In genomic region chr13:40666058-40666904, GRCh38 we compare ENCODE assay signal across 8 cellular contexts. TPM values are rescaled to one million over a fixed set of nuclear protein-coding genes. Genes with fewer than 3 reads are reported as not detected.
DNase-seq lines count a peak whose midpoint lies in the region; ATAC-seq and TF ChIP-seq lines count a peak whose summit lies in the region.

TSS of gene FOXO1 (minus strand) at chr13:40666641. CDS start at chr13:40666212, 429 bp downstream.

- peaks cover 29% of the 10 kb centered on the region for H3K79me2 ChIP-seq in trophoblast cell (ENCODE audit: control insufficient read depth, insufficient read depth, low read length, poor library complexity)

- peak within 1 kb of the TSS; percentile 89 for H3K18ac ChIP-seq in trophoblast cell (ENCODE audit: low read length)

- H3K9ac ChIP-seq in trophoblast cell (ENCODE audit: low read length): peak within 1 kb of the TSS; percentile 91

- peak within 1 kb of the TSS; percentile 93 for H3K4me2 ChIP-seq in trophoblast cell (ENCODE audit: low read length)

- H3K27ac ChIP-seq in trophoblast cell (ENCODE audit: low read depth, low read length): peak within 1 kb of the TSS; percentile 86
- peak within 1 kb of the TSS; percentile 97 to 100 for H3K27ac ChIP-seq in tibial artery

- peak within 1 kb of the TSS; percentile 44 for H3K23ac ChIP-seq in trophoblast cell (ENCODE audit: low read length)

- intact Hi-C loops in Right ventricle myocardium superior (cut with DNase I): loop anchor here (5.0 to 10.0 kb wide), 2 partner anchors 81 to 219 kb away; no protein-coding TSS in a partner anchor
- intact Hi-C loops in tibial artery (cut with DNase I; ENCODE audit: low total_unique reads): loop anchor here (10.0 kb wide), 1 partner anchor 191 kb away; no protein-coding TSS in a partner anchor

- H3K4ac ChIP-seq in trophoblast cell (ENCODE audit: low read depth, low read length): peak within 1 kb of the TSS; percentile 94

- ATAC-seq in Right ventricle myocardium superior (ENCODE audit: poor library complexity): peak; percentile 87

- peak within 1 kb of the TSS; percentile 91 for H3K14ac ChIP-seq in trophoblast cell (ENCODE audit: low read length)

- no CpG with 5 or more reads among the region's 103 CpGs for WGBS in trophoblast cell (ENCODE audit: extremely low coverage, insufficient coverage, insufficient read length)

- peaks cover 2% of the 10 kb centered on the region in 2 experiments for H3K4me1 ChIP-seq in trophoblast cell (ENCODE audit: control insufficient read depth in 1 of 2, insufficient read depth in 2 of 2, low read length in 2 of 2)
- H3K4me1 ChIP-seq in tibial artery: peaks cover 0 to 38% (median 15%) of the 10 kb centered on the region in 4 donors

- H3K79me1 ChIP-seq in trophoblast cell (ENCODE audit: low read length): peaks cover 27% of the 10 kb centered on the region

- peak within 1 kb of the TSS; percentile 88 for H2BK120ac ChIP-seq in trophoblast cell (ENCODE audit: insufficient read depth, low read length, poor library complexity)

- TF ChIP-seq CTCF in tibial artery (IDR thresholded peaks at IDR 0.05): no peak

- H3K4me3 ChIP-seq in trophoblast cell (ENCODE audit: low read depth, low read length): peak within 1 kb of the TSS; percentile 94
- peak within 1 kb of the TSS; percentile 71 to 99 for H3K4me3 ChIP-seq in tibial artery

- H3K27me3 ChIP-seq in trophoblast cell (ENCODE audit: insufficient read depth, low read length) (no peaks in the 10 kb centered on the region), tibial artery (no peaks in the 10 kb centered on the region)

- H2AK5ac ChIP-seq in trophoblast cell (ENCODE audit: low read length): peak within 1 kb of the TSS; percentile 16

- H3K9me3 ChIP-seq in trophoblast cell (ENCODE audit: insufficient read depth, low read depth, low read length): no peaks in the 10 kb centered on the region
- no peaks in the 10 kb centered on the region for H3K9me3 ChIP-seq in tibial artery

- H3K36me3 ChIP-seq in trophoblast cell (ENCODE audit: control insufficient read depth in 1 of 2, insufficient read depth in 2 of 2, low read length in 2 of 2) (no peaks in the 10 kb centered on the region), tibial artery (no peaks in the 10 kb centered on the region)

- H4K12ac ChIP-seq in trophoblast cell (ENCODE audit: low read depth, low read length): peak within 1 kb of the TSS; percentile 52

- H2BK12ac ChIP-seq in trophoblast cell (ENCODE audit: low read length): peak within 1 kb of the TSS; percentile 25

- peak within 1 kb of the TSS; percentile 89 for H2BK5ac ChIP-seq in trophoblast cell (ENCODE audit: low read depth, low read length, poor library complexity)

- DNase-seq in GM03348 (ENCODE audit: low spot score): peak; percentile 100
- DNase-seq in H4 (ENCODE audit: low spot score): peak; percentile 46
- peak; percentile 75 for DNase-seq in M059J (ENCODE audit: low read depth)
- peak; percentile 23 to 60 for DNase-seq in SW 1271 (lab: John Stamatoyannopoulos, UW)
- DNase-seq in activated naive CD8-positive, alpha-beta T cell treated with anti-CD3 and anti-CD28 coated beads, Interleukin-2, amount 50 U/mL, for 16 hours (ENCODE audit: low read depth, low spot score): peak; percentile 69
- peak; percentile 94 for DNase-seq in Right ventricle myocardium superior
- DNase-seq in trophoblast cell: peak; percentile 80 to 92
- DNase-seq in tibial artery: peak; percentile 84 to 95

- H4K8ac ChIP-seq in trophoblast cell (ENCODE audit: low read depth, low read length): peak within 1 kb of the TSS; percentile 67

- peak within 1 kb of the TSS; percentile 21 for H2AFZ ChIP-seq in trophoblast cell (ENCODE audit: insufficient read depth, low read length, poor library complexity)

- H4K91ac ChIP-seq in trophoblast cell (ENCODE audit: low read depth, low read length): peak within 1 kb of the TSS; percentile 79

RNA-seq across cellular contexts. Expression of gene FOXO1, which starts in this region (rescaled TPM):
- total RNA-seq in H4 (2014; rRNA removed; shearing (Covaris generic)): 1.7 and 2.1 TPM in 2 replicates
- total RNA-seq in M059J (2014; rRNA removed; shearing (Covaris generic)): 3.6 and 6.8 TPM in 2 replicates
- total RNA-seq in Right ventricle myocardium superior: 14.4 TPM
- polyA plus RNA-seq in trophoblast cell (2013): 22.6 and 23.1 TPM in 2 replicates

Comparison
In these comparisons a context has a peak if more than half of its experiments do, and no peak if none do; other contexts are left out.
1. Peak in every context shown above with its lines: DNase-seq, ATAC-seq, H3K4me3 ChIP-seq and H3K27ac ChIP-seq.
2. DNase-seq: peak in every context shown above with its lines; median percentile 100 in GM03348; 94 in Right ventricle myocardium superior; 90 in tibial artery; 86 in trophoblast cell; 75 in M059J; 69 in activated naive CD8-positive, alpha-beta T cell treated with anti-CD3 and anti-CD28 coated beads, Interleukin-2, amount 50 U/mL, for 16 hours; 46 in H4; 42 in SW 1271.